In genomic region chr16:29825145-29826044, GRCh38 we compare ENCODE assay signal across 7 cellular contexts. TPM values are rescaled to one million over a fixed set of nuclear protein-coding genes. Genes with fewer than 3 reads are reported as not detected.
A peak's percentile ranks its signal among the peaks of the same experiment; 100 is the strongest.
DNase-seq lines count a peak whose midpoint lies in the region; ATAC-seq and TF ChIP-seq lines count a peak whose summit lies in the region.

No MANE protein-coding gene starts in this region.

- ATAC-seq in HCT116 = peak; percentile 41
- no peak for ATAC-seq in GM18498 (IDR thresholded peaks at IDR 0.05; ENCODE audit: unreplicated experiment)

- peaks cover 37% of the 10 kb centered on the region for H3K79me2 ChIP-seq in HCT116 (ENCODE audit: insufficient read depth, low read length)
- H3K79me2 ChIP-seq in SK-N-SH (ENCODE audit: insufficient read depth) = peaks cover 88% of the 10 kb centered on the region

- no peaks in the 10 kb centered on the region for H3K9me3 Mint-ChIP-seq in chondrocyte (ENCODE audit: low read depth)
- no peaks in the 10 kb centered on the region for H3K9me3 Mint-ChIP-seq in mesothelial cell of epicardium

- POLR2A ChIA-PET in HCT116 (lab: Charles Lee) = interaction anchor here (1.1 to 1.2 kb wide), 2 partner anchors 9 to 14 kb away, joined by 3 read pairs; partner anchors contain the start of gene PAGR1
- POLR2A ChIA-PET in SK-N-SH (lab: Yijun Ruan, JAX) = interaction anchor here (0.9 kb wide), 1 partner anchor 9 kb away, joined by 3 read pairs; no protein-coding TSS in a partner anchor

- H3K36me3 Mint-ChIP-seq in chondrocyte (ENCODE audit: low read depth) (peaks cover 2% of the 10 kb centered on the region), mesothelial cell of epicardium (no peaks in the 10 kb centered on the region)

- H3K27ac Mint-ChIP-seq in chondrocyte (ENCODE audit: unreplicated experiment) = peak overlapping the region; percentile 81
- H3K27ac Mint-ChIP-seq in mesothelial cell of epicardium = peak overlapping the region; percentile 16

- H3K27me3 Mint-ChIP-seq in chondrocyte (ENCODE audit: low read depth) = no peaks in the 10 kb centered on the region
- no peaks in the 10 kb centered on the region for H3K27me3 Mint-ChIP-seq in mesothelial cell of epicardium (ENCODE audit: low read depth)

- DNase-seq in HCT116 (ENCODE audit: low read depth, low spot score) (no peak), SK-N-SH (no peak), chondrocyte (ENCODE audit: low spot score) (no peak), mesothelial cell of epicardium (ENCODE audit: low spot score in 2 of 2, unreplicated experiment in 2 of 2) (no peak), NCI-H2196 (lab: John Stamatoyannopoulos, UW; ENCODE audit: unreplicated experiment) (no peak)

- intact Hi-C loops in HCT116 (cut with micrococcal nuclease) = no loop called here

- H4K20me1 ChIP-seq in HCT116 (ENCODE audit: insufficient read depth) (no peaks in the 10 kb centered on the region), SK-N-SH (ENCODE audit: insufficient read depth) (no peaks in the 10 kb centered on the region)

- H3K4me3 Mint-ChIP-seq in chondrocyte (ENCODE audit: unreplicated experiment) = no peak overlapping the region
- no peak overlapping the region for H3K4me3 Mint-ChIP-seq in mesothelial cell of epicardium

- TF ChIP-seq EP300 in SK-N-SH (IDR thresholded peaks at IDR 0.05; ENCODE audit: borderline replicate concordance in 1 of 2, low read depth in 1 of 2, low read length in 1 of 2) = peak in 1 of 2 experiments; percentile 79; a peak in 1 of 4 replicates

- H3K9ac ChIP-seq in HCT116 (ENCODE audit: low read length) = peak overlapping the region; percentile 56
- H3K9ac ChIP-seq in SK-N-SH = peak overlapping the region; percentile 78

- TF ChIP-seq POLR2A in HCT116 (IDR thresholded peaks at IDR 0.05; ENCODE audit: borderline replicate concordance, extremely low read depth, insufficient read depth, insufficient read length) = no peak

- RAD21 ChIA-PET in HCT116 (lab: Charles Lee; ENCODE audit: low non-redundant PET in 1 of 2, low total read pairs in 2 of 2, uncharacterized antibody in 2 of 2, unreplicated experiment in 2 of 2) = no interaction called here

- TF ChIP-seq CTCF in HCT116 (IDR thresholded peaks at IDR 0.05 in 2 of 3, conservative IDR thresholded peaks at IDR 0.05 in 1 of 3; ENCODE audit: borderline replicate concordance in 1 of 3, insufficient read depth in 1 of 3, low read depth in 2 of 3, low read length in 2 of 3) = no peak
- TF ChIP-seq CTCF in SK-N-SH (IDR thresholded peaks at IDR 0.05) = no peak
- no peak for TF ChIP-seq CTCF in chondrocyte (IDR thresholded peaks at IDR 0.05)
- TF ChIP-seq CTCF in mesothelial cell of epicardium (IDR thresholded peaks at IDR 0.05; ENCODE audit: unreplicated experiment) = no peak

- H3K27me3 ChIP-seq in HCT116 (ENCODE audit: insufficient read depth, low read length) (no peaks in the 10 kb centered on the region), SK-N-SH (ENCODE audit: insufficient read depth) (no peaks in the 10 kb centered on the region), thymus (ENCODE audit: control insufficient read depth, insufficient read depth) (no peaks in the 10 kb centered on the region)

- H3K4me1 ChIP-seq in HCT116 (ENCODE audit: control insufficient read depth in 1 of 2, insufficient read depth in 2 of 2, low read length in 2 of 2) (peaks cover 72 to 99% of the 10 kb centered on the region in 2 experiments), SK-N-SH (ENCODE audit: control insufficient read depth in 1 of 2, insufficient read depth in 2 of 2, low read depth in 1 of 2, low read length in 1 of 2) (peaks cover 22 to 37% of the 10 kb centered on the region in 2 experiments; a peak in 3 of 4 replicates), thymus (ENCODE audit: control insufficient read depth, insufficient read depth, low read length) (peaks cover 43% of the 10 kb centered on the region)

- H3K4me1 Mint-ChIP-seq in chondrocyte (ENCODE audit: low read depth) (peaks cover 60% of the 10 kb centered on the region), mesothelial cell of epicardium (peaks cover 15% of the 10 kb centered on the region)

- CTCF ChIA-PET in HCT116 (lab: Charles Lee) = interaction anchor here (0.6 to 4.9 kb wide), 3 partner anchors 9 to 207 kb away, joined by 3 to 29 read pairs (median 12); partner anchors contain the start of gene PAGR1
- CTCF ChIA-PET in SK-N-SH (lab: Yijun Ruan, JAX) = interaction anchor here (1.1 to 14.0 kb wide), 5 partner anchors 8 to 36 kb away, joined by 3 to 129 read pairs (median 6); partner anchors contain the start of gene PAGR1

- BruUV-seq in HCT116 (replicated peaks; lab: Mats Ljungman, UMichigan) = no TSS peak

- no peaks in the 10 kb centered on the region for H3K9me3 ChIP-seq in HCT116 (ENCODE audit: control insufficient read depth in 1 of 2, insufficient read depth in 1 of 2, low read depth in 1 of 2, low read length in 2 of 2)
- no peaks in the 10 kb centered on the region for H3K9me3 ChIP-seq in SK-N-SH
- H3K9me3 ChIP-seq in thymus (ENCODE audit: control insufficient read depth) = no peaks in the 10 kb centered on the region

- H3K4me2 ChIP-seq in HCT116 (ENCODE audit: low read length) (peak overlapping the region; percentile 78), SK-N-SH (peak overlapping the region; percentile 90)

- H2AFZ ChIP-seq in HCT116 (ENCODE audit: low read depth, low read length, poor library complexity, severe bottlenecking) = no peak overlapping the region
- no peak overlapping the region for H2AFZ ChIP-seq in SK-N-SH (ENCODE audit: low read depth)

- peaks cover 47% of the 10 kb centered on the region for H3F3A ChIP-seq in SK-N-SH (replicated peaks; ENCODE audit: insufficient read depth)

- H3K9me2 ChIP-seq in HCT116 (ENCODE audit: insufficient read depth) = no peaks in the 10 kb centered on the region
- H3K9me2 ChIP-seq in SK-N-SH = no peaks in the 10 kb centered on the region

- WGBS in SK-N-SH (ENCODE audit: low lambda C conversion rate) = 22% methylated on average over 10 of the region's 10 CpGs
- WGBS in thymus = 68% methylated on average over 10 of the region's 10 CpGs

- H3K27ac ChIP-seq in HCT116 (ENCODE audit: low read depth, low read length) (peak overlapping the region; percentile 98), SK-N-SH (ENCODE audit: low read depth in 2 of 2, low read length in 1 of 2) (peak overlapping the region; percentile 54 to 97; a peak in 3 of 4 replicates), thymus (ENCODE audit: low read depth) (peak overlapping the region; percentile 52)

- H3K36me3 ChIP-seq in HCT116 (ENCODE audit: control insufficient read depth in 1 of 2, insufficient read depth in 2 of 2, low read length in 2 of 2) (no peaks in the 10 kb centered on the region), SK-N-SH (replicated peaks in 1 of 2; ENCODE audit: control insufficient read depth in 1 of 2, insufficient read depth in 2 of 2, low read length in 1 of 2) (peaks cover 0 to 8% of the 10 kb centered on the region in 2 experiments), thymus (ENCODE audit: control insufficient read depth, insufficient read depth) (peaks cover 10% of the 10 kb centered on the region)

- TF ChIP-seq RAD21 in HCT116 (IDR thresholded peaks at IDR 0.05; ENCODE audit: low read depth) (no peak), SK-N-SH (IDR thresholded peaks at IDR 0.05; ENCODE audit: low read length) (no peak)

- H3K4me3 ChIP-seq in HCT116 (replicated peaks in 1 of 2; ENCODE audit: low read depth in 1 of 2, low read length in 2 of 2) (peak overlapping the region in 1 of 2 experiments; percentile 38; a peak in 2 of 4 replicates), SK-N-SH (ENCODE audit: low read depth in 2 of 2, low read length in 1 of 2) (peak overlapping the region in 1 of 2 experiments; percentile 47; a peak in 2 of 4 replicates), thymus (ENCODE audit: low read length) (no peak overlapping the region)

TF ChIP-seq in HCT116, 20 proteins besides CTCF, POLR2A, EP300 and RAD21 (continues in another document):
- TF ChIP-seq EGR1 (IDR thresholded peaks at IDR 0.05; ENCODE audit: low read depth) (no peak), CBX3 (IDR thresholded peaks at IDR 0.05; ENCODE audit: low read depth) (no peak)

RNA-seq across cellular contexts. Expression of gene MVP, which starts 5.1 kb away (rescaled TPM):
- total RNA-seq in HCT116 (2021; ENCODE audit: unreplicated experiment) (75.1 TPM), chondrocyte (101 to 132 TPM (median 106 TPM) in 3 replicates), mesothelial cell of epicardium (13.1 to 14.4 TPM (median 13.1 TPM) in 3 replicates)
- polyA plus RNA-seq in HCT116 (2012) = 89.5 and 100 TPM in 2 replicates
- polyA plus RNA-seq in SK-N-SH (2012; rRNA removed) (198 and 222 TPM in 2 replicates), thymus (165 TPM)
- 70.0 and 100 TPM in 2 replicates for polyA plus RNA-seq in SK-N-SH (2012; cell fraction: cytosol; rRNA removed)
- 460 and 509 TPM in 2 replicates for polyA plus RNA-seq in SK-N-SH (2012; cell fraction: nucleus; rRNA removed)

RNA-seq across cellular contexts. Expression of gene PAGR1, which starts 9.4 kb away (rescaled TPM):
- total RNA-seq in HCT116 (2021; ENCODE audit: unreplicated experiment) (28.9 TPM), chondrocyte (22.3 to 40.2 TPM (median 23.0 TPM) in 3 replicates), mesothelial cell of epicardium (42.3 to 43.8 TPM (median 43.2 TPM) in 3 replicates)
- polyA plus RNA-seq in HCT116 (2012) = 20.0 and 26.5 TPM in 2 replicates
- polyA plus RNA-seq in SK-N-SH (2012; rRNA removed) (48.5 and 57.7 TPM in 2 replicates), thymus (36.0 TPM)
- 21.6 and 26.9 TPM in 2 replicates for polyA plus RNA-seq in SK-N-SH (2012; cell fraction: cytosol; rRNA removed)
- polyA plus RNA-seq in SK-N-SH (2012; cell fraction: nucleus; rRNA removed) = 270 and 364 TPM in 2 replicates

RNA-seq across cellular contexts. Expression of gene PRRT2, which starts 13.4 kb away (rescaled TPM):
- total RNA-seq in HCT116 (2021; ENCODE audit: unreplicated experiment) (4.0 TPM), chondrocyte (5.2 to 9.1 TPM (median 6.1 TPM) in 3 replicates), mesothelial cell of epicardium (24.6 to 25.5 TPM (median 24.7 TPM) in 3 replicates)
- 2.5 and 2.6 TPM in 2 replicates for polyA plus RNA-seq in HCT116 (2012)
- polyA plus RNA-seq in SK-N-SH (2012; rRNA removed) (28.1 and 29.3 TPM in 2 replicates), thymus (1.0 TPM)
- 2.3 and 3.4 TPM in 2 replicates for polyA plus RNA-seq in SK-N-SH (2012; cell fraction: cytosol; rRNA removed)
- 256 and 346 TPM in 2 replicates for polyA plus RNA-seq in SK-N-SH (2012; cell fraction: nucleus; rRNA removed)

RNA-seq across cellular contexts. Expression of gene MAZ, which starts 19.1 kb away (rescaled TPM):
- total RNA-seq in HCT116 (2021; ENCODE audit: unreplicated experiment) (256 TPM), chondrocyte (318 to 359 TPM (median 358 TPM) in 3 replicates), mesothelial cell of epicardium (345 to 360 TPM (median 349 TPM) in 3 replicates)
- 305 and 354 TPM in 2 replicates for polyA plus RNA-seq in HCT116 (2012)
- polyA plus RNA-seq in SK-N-SH (2012; rRNA removed) (117 and 163 TPM in 2 replicates), thymus (178 TPM)
- 77.9 and 147 TPM in 2 replicates for polyA plus RNA-seq in SK-N-SH (2012; cell fraction: cytosol; rRNA removed)
- 131 and 155 TPM in 2 replicates for polyA plus RNA-seq in SK-N-SH (2012; cell fraction: nucleus; rRNA removed)

RNA-seq across cellular contexts. Expression of gene KIF22, which starts 34.8 kb away (rescaled TPM):
- total RNA-seq in HCT116 (2021; ENCODE audit: unreplicated experiment) = 155 TPM
- 141 and 166 TPM in 2 replicates for polyA plus RNA-seq in HCT116 (2012)
- 63.8 and 64.1 TPM in 2 replicates for polyA plus RNA-seq in SK-N-SH (2012; rRNA removed)
- 25.9 and 37.8 TPM in 2 replicates for polyA plus RNA-seq in SK-N-SH (2012; cell fraction: cytosol; rRNA removed)
- polyA plus RNA-seq in SK-N-SH (2012; cell fraction: nucleus; rRNA removed) = 200 and 291 TPM in 2 replicates
- 13.5 to 24.3 TPM (median 14.1 TPM) in 3 replicates for total RNA-seq in chondrocyte
- 72.6 to 78.3 TPM (median 76.9 TPM) in 3 replicates for total RNA-seq in mesothelial cell of epicardium
- polyA plus RNA-seq in thymus = 82.5 TPM

Comparison
In these comparisons a context has a peak if more than half of its experiments do, and no peak if none do; other contexts are left out.
1. Of the 11 proteins assayed by ChIP-seq in both SK-N-SH and HCT116: peak only in SK-N-SH: JUND, MAX and YY1; only in HCT116: none; in both: POLR2AphosphoS5; in neither: 7.